In genomic region chr4:7519638-7520373, GRCh38 we compare ENCODE assay signal across 1 cellular context.
TF ChIP-seq lines count a peak whose summit lies in the region.

No MANE protein-coding gene starts in this region.

TF ChIP-seq in HCT116, 20 proteins besides CTCF, POLR2A, EP300 and RAD21 (continued from another document):
- no peak for TF ChIP-seq ATF3 (IDR thresholded peaks at IDR 0.05)
- TF ChIP-seq JUND (IDR thresholded peaks at IDR 0.05) = no peak
